27 cellular contexts compared by ENCODE assay signal in the genomic region with DNA sequence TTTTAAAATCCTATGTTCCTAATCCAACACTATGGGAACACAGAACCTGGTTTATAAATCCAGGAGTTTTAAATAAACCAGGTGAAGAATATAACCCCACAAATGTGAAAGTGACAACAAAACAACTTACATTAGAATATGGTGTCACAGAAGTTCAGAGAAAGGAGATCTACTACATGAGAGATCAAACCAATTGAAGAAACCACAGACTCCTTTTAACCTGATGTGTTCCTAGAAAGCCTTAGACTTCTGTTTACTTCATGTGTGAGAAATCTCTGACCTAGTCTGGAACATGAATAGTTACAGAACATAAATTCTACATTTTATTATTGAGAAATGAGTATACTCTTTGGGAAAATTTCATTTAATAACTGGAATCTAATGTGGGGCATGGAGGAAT.
"Had no signal": no experiment of that assay in that cellular context is flagged by ENCODE, and none has a peak within 500 bp of the region (broad histone marks: within the 10 kb centered on the region; RNA-seq: fewer than 3 reads in every experiment).

No MANE protein-coding gene starts in this region.

- H3K27ac Mint-ChIP-seq: dendritic cell treated with granulocyte-macrophage colony-stimulating factor and Interleukin-4, amounts not matched to agents 40 ng/mL and 50 ng/mL, for 4 days; endodermal cell; memory B cell; stimulated activated effector memory CD8-positive, alpha-beta T cell treated with anti-CD3 and anti-CD28 coated beads, Interleukin-12 subunit alpha, Interleukin-12 subunit beta, amount 100 ng/mL, for 72 hours had no signal

- DNase-seq: effector CD8-positive, alpha-beta T cell; endodermal cell; foreskin fibroblast; gastrocnemius medialis; head of caudate nucleus; kidney; naive B cell; nephron progenitor cell; nucleus accumbens; stimulated activated CD4-positive, alpha-beta T cell treated with anti-CD3 and anti-CD28 coated beads, Interleukin-2, amount 100 ng/mL, for 24 hours; stimulated activated CD4-positive, alpha-beta T cell treated with anti-CD3 and anti-CD28 coated beads, Interleukin-4, amount 100 ng/mL, for 24 hours; stimulated activated naive CD8-positive, alpha-beta T cell treated with anti-CD3 and anti-CD28 coated beads, Interleukin-15, Interleukin-2, amounts not matched to agents 100 U/mL and 50 U/mL, for 24 hours; substantia nigra; testis; tibial artery; upper lobe of left lung had no signal

- H3K4me3 ChIP-seq: gastrocnemius medialis, lung, prostate gland, right atrium auricular region, smooth muscle cell, testis, tibial artery, upper lobe of left lung had no signal

- H3K4me3 Mint-ChIP-seq: dendritic cell treated with granulocyte-macrophage colony-stimulating factor and Interleukin-4, amounts not matched to agents 40 ng/mL and 50 ng/mL, for 4 days; endodermal cell; memory B cell; naive B cell; nephron progenitor cell; stimulated activated effector memory CD8-positive, alpha-beta T cell treated with anti-CD3 and anti-CD28 coated beads, Interleukin-12 subunit alpha, Interleukin-12 subunit beta, amount 100 ng/mL, for 72 hours had no signal

- H3K27me3 Mint-ChIP-seq: dendritic cell treated with granulocyte-macrophage colony-stimulating factor and Interleukin-4, amounts not matched to agents 40 ng/mL and 50 ng/mL, for 4 days had no signal

- ATAC-seq: esophagus mucosa; gastrocnemius medialis; left lobe of liver; sciatic nerve; stimulated activated effector memory CD8-positive, alpha-beta T cell treated with anti-CD3 and anti-CD28 coated beads, Interleukin-12 subunit alpha, Interleukin-12 subunit beta, amount 100 ng/mL, for 72 hours; stimulated activated naive CD8-positive, alpha-beta T cell treated with anti-CD3 and anti-CD28 coated beads, Interleukin-15, Interleukin-2, amounts not matched to agents 100 U/mL and 50 U/mL, for 24 hours had no signal

- H3K4me1 ChIP-seq: gastrocnemius medialis, prostate gland, right atrium auricular region, testis, tibial artery, upper lobe of left lung had no signal

- H3K36me3 Mint-ChIP-seq: memory B cell; naive B cell; stimulated activated effector memory CD8-positive, alpha-beta T cell treated with anti-CD3 and anti-CD28 coated beads, Interleukin-12 subunit alpha, Interleukin-12 subunit beta, amount 100 ng/mL, for 72 hours had no signal

- H3K27me3 ChIP-seq: gastrocnemius medialis, right atrium auricular region, testis, tibial artery, upper lobe of left lung had no signal

- H3K4me1 Mint-ChIP-seq: endodermal cell; naive B cell; nephron progenitor cell; stimulated activated effector memory CD8-positive, alpha-beta T cell treated with anti-CD3 and anti-CD28 coated beads, Interleukin-12 subunit alpha, Interleukin-12 subunit beta, amount 100 ng/mL, for 72 hours had no signal

- H3K36me3 ChIP-seq: gastrocnemius medialis, prostate gland, right atrium auricular region, tibial artery, upper lobe of left lung had no signal

- H3K27ac ChIP-seq: epithelial cell of prostate, gastrocnemius medialis, prostate gland, right atrium auricular region, testis, tibial artery, upper lobe of left lung had no signal

- H3K9me3 ChIP-seq: gastrocnemius medialis, prostate gland, right atrium auricular region, testis, tibial artery, upper lobe of left lung had no signal

- H3K9me3 Mint-ChIP-seq: dendritic cell treated with granulocyte-macrophage colony-stimulating factor and Interleukin-4, amounts not matched to agents 40 ng/mL and 50 ng/mL, for 4 days; endodermal cell; memory B cell; naive B cell; nephron progenitor cell; stimulated activated effector memory CD8-positive, alpha-beta T cell treated with anti-CD3 and anti-CD28 coated beads, Interleukin-12 subunit alpha, Interleukin-12 subunit beta, amount 100 ng/mL, for 72 hours had no signal
